29 cellular contexts compared by ENCODE assay signal in genomic region chr4:66629927-66630326, GRCh38.
"Had no signal": no experiment of that assay in that cellular context is flagged by ENCODE, and none has a peak within 500 bp of the region (broad histone marks: within the 10 kb centered on the region; RNA-seq: fewer than 3 reads in every experiment).

No MANE protein-coding gene starts in this region.

- DNase-seq: activated CD4-positive, alpha-beta memory T cell treated with anti-CD3 and anti-CD28 coated beads for 36 hours; activated CD4-positive, alpha-beta T cell treated with anti-CD3 and anti-CD28 coated beads for 36 hours; activated CD4-positive, alpha-beta T cell treated with anti-CD3 and anti-CD28 coated beads, Interleukin-2, amount 10 ng/mL, durations not matched to agents 24 days and 14 days; activated CD4-positive, CD25-positive, alpha-beta regulatory T cell; activated CD4-positive, CD25-positive, alpha-beta regulatory T cell treated with anti-CD3 and anti-CD28 coated beads, Interleukin-2, amount 50 U/mL, for 72 hours; activated CD8-positive, alpha-beta memory T cell treated with anti-CD3 and anti-CD28 coated beads, Interleukin-2, amount 10 ng/mL, durations not matched to agents 7 days and 5 days; activated CD8-positive, alpha-beta memory T cell treated with anti-CD3 and anti-CD28 coated beads, Interleukin-2, amount 50 U/mL, for 4 hours; activated CD8-positive, alpha-beta T cell treated with anti-CD3 and anti-CD28 coated beads, Interleukin-2, amount 10 ng/mL, durations not matched to agents 7 days and 5 days; activated effector memory CD4-positive, alpha-beta T cell treated with anti-CD3 and anti-CD28 coated beads, Interleukin-2, amount 50 U/mL, for 16 hours; activated naive CD4-positive, alpha-beta T cell treated with anti-CD3 and anti-CD28 coated beads for 36 hours; activated naive CD8-positive, alpha-beta T cell treated with anti-CD3 and anti-CD28 coated beads for 36 hours; activated naive CD8-positive, alpha-beta T cell treated with anti-CD3 and anti-CD28 coated beads, Interleukin-2, amount 50 U/mL, for 24 hours; activated T-cell treated with anti-CD3 and anti-CD28 coated beads, Interleukin-2, amount 50 U/mL, for 1 hour; activated T-cell treated with anti-CD3 and anti-CD28 coated beads, Interleukin-2, amount 50 U/mL, for 48 hours; adrenal gland; amygdala; aorta; body of pancreas; caudate nucleus; cortex of kidney; dermis blood vessel endothelial cell; effector CD4-positive, alpha-beta T cell; effector memory CD8-positive, alpha-beta T cell; esophagus squamous epithelium; foreskin melanocyte; heart right ventricle; T-helper 2 cell had no signal

- H3K27me3 ChIP-seq: adrenal gland, body of pancreas, esophagus squamous epithelium, gastroesophageal sphincter, heart right ventricle had no signal

- H3K4me1 ChIP-seq: adrenal gland, body of pancreas, esophagus squamous epithelium, gastroesophageal sphincter, heart right ventricle had no signal

- H3K4me3 ChIP-seq: adrenal gland, body of pancreas, esophagus squamous epithelium, gastroesophageal sphincter, heart right ventricle had no signal

- H3K9me3 ChIP-seq: adrenal gland, body of pancreas, esophagus squamous epithelium, gastroesophageal sphincter had no signal

- H3K36me3 ChIP-seq: adrenal gland, esophagus squamous epithelium, gastroesophageal sphincter, heart right ventricle had no signal

- H3K27ac ChIP-seq: adrenal gland, body of pancreas, epithelial cell of prostate, esophagus squamous epithelium, gastroesophageal sphincter, heart right ventricle had no signal

- ATAC-seq: activated CD4-positive, alpha-beta T cell treated with anti-CD3 and anti-CD28 coated beads for 36 hours; activated CD8-positive, alpha-beta memory T cell treated with anti-CD3 and anti-CD28 coated beads, Interleukin-2, amount 10 ng/mL, durations not matched to agents 7 days and 5 days; activated CD8-positive, alpha-beta T cell treated with anti-CD3 and anti-CD28 coated beads, Interleukin-2, amount 10 ng/mL, durations not matched to agents 7 days and 5 days; activated naive CD8-positive, alpha-beta T cell treated with anti-CD3 and anti-CD28 coated beads, Interleukin-2, amount 50 U/mL, for 24 hours; body of pancreas; effector memory CD8-positive, alpha-beta T cell; gastroesophageal sphincter; heart right ventricle had no signal
